ENCODE assay signal across 19 cellular contexts in the genomic region with DNA sequence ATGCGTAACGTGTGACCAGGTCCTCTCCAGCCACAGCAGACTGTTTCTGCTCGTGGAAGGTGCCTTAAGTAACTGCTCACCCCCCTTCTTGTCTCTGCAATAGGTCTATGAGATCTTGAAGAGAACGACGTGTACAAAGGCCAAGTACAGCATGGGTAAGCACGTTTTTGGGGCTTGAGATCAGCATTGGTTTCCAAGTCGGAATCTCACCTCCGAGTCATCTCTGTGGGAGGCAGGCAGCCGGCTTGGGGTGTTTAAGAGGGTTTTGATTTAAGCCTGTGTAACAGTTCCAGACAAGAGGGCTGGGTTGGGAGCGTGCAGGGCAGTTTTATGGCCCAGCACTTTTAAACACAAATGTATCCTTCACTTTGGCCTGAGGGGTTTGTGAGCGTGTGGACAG. TPM values are rescaled to one million over a fixed set of nuclear protein-coding genes. Genes with fewer than 3 reads are reported as not detected.
DNase-seq lines count a peak whose midpoint lies in the region; ATAC-seq and TF ChIP-seq lines count a peak whose summit lies in the region.
"Had no signal": no experiment of that assay in that cellular context is flagged by ENCODE, and none has a peak within 500 bp of the region (broad histone marks: within the 10 kb centered on the region; RNA-seq: fewer than 3 reads in every experiment).

No MANE protein-coding gene starts in this region.

- no peak overlapping the region for H3K4me3 Mint-ChIP-seq in T-cell
- no peak overlapping the region for H3K4me3 Mint-ChIP-seq in activated CD4-positive, alpha-beta T cell treated with anti-CD3 and anti-CD28 coated beads, Interleukin-2, amount 10 ng/mL, durations not matched to agents 7 days and 5 days
- H3K4me3 Mint-ChIP-seq: activated T-helper 17 cell treated with anti-CD3 and anti-CD28 coated beads, Interleukin-2, amount 50 U/mL, for 72 hours; CD4-positive, alpha-beta T cell; naive thymus-derived CD8-positive, alpha-beta T cell; T-helper 1 cell treated with Interleukin-12 subunit alpha and Interleukin-12 subunit beta and Interleukin-4 antibody, amounts not matched to agents 30 μg/mL and 1 μg/mL, for 36 hours had no signal

- CTCF ChIA-PET in HEK293T (lab: Yijun Ruan, JAX) (no interaction called here), T-cell (lab: Charles Lee) (no interaction called here)
- CTCF ChIA-PET in activated CD4-positive, alpha-beta T cell treated with anti-CD3 and anti-CD28 coated beads, Interleukin-2, amount 10 ng/mL, durations not matched to agents 7 days and 5 days (lab: Charles Lee): no interaction called here

- H3K4me1 Mint-ChIP-seq in T-cell: peaks cover 5 to 12% (median 7%) of the 10 kb centered on the region in 3 donors
- H3K4me1 Mint-ChIP-seq in activated CD4-positive, alpha-beta T cell treated with anti-CD3 and anti-CD28 coated beads, Interleukin-2, amount 10 ng/mL, durations not matched to agents 7 days and 5 days: no peaks in the 10 kb centered on the region

- TF ChIP-seq POLR2A in transverse colon (IDR thresholded peaks at IDR 0.05): no peak

- no peak overlapping the region for H2AK5ac ChIP-seq in mesenchymal stem cell (ENCODE audit: low read length, severe bottlenecking)

- 17% methylated on average over 10 of the region's 11 CpGs for WGBS in mesenchymal stem cell
- WGBS in transverse colon (ENCODE audit: low coverage in 1 of 2), 2 donors: 40 to 47% methylated on average over 2 to 11 of the region's 11 CpGs

- H3K9ac ChIP-seq in mesenchymal stem cell (ENCODE audit: low read length): no peak overlapping the region

- intact Hi-C loops in transverse colon (cut with DNase I; ENCODE audit: low total_unique reads): no loop called here

- no peak overlapping the region for H2BK15ac ChIP-seq in mesenchymal stem cell (ENCODE audit: low read depth, poor library complexity, severe bottlenecking)

- peaks cover 24 to 56% of the 10 kb centered on the region in 2 experiments for H3K27me3 ChIP-seq in mesenchymal stem cell (ENCODE audit: control insufficient read depth in 1 of 2, insufficient read depth in 1 of 2, low read length in 2 of 2)
- peaks cover 3% of the 10 kb centered on the region for H3K27me3 ChIP-seq in transverse colon
- H3K27me3 ChIP-seq: upper lobe of left lung had no signal

- H3K4me2 ChIP-seq in mesenchymal stem cell (ENCODE audit: low read length, poor library complexity, severe bottlenecking): no peak overlapping the region

- H3K23ac ChIP-seq in mesenchymal stem cell (ENCODE audit: low read length in 2 of 2): no peak overlapping the region

- H2BK5ac ChIP-seq in mesenchymal stem cell (ENCODE audit: low read depth, low read length, poor library complexity, severe bottlenecking): no peak overlapping the region

- TF ChIP-seq EP300 in transverse colon (IDR thresholded peaks at IDR 0.05; ENCODE audit: low read depth): peak; percentile 65

- peak overlapping the region in 1 of 2 experiments; percentile 48 for H3K14ac ChIP-seq in mesenchymal stem cell (ENCODE audit: low read length in 2 of 2)

- no peaks in the 10 kb centered on the region for H3K36me3 ChIP-seq in mesenchymal stem cell (ENCODE audit: control insufficient read depth in 1 of 2, insufficient read depth in 2 of 2, low read depth in 1 of 2, low read length in 2 of 2)
- H3K36me3 ChIP-seq in transverse colon: no peaks in the 10 kb centered on the region
- H3K36me3 ChIP-seq: upper lobe of left lung had no signal

- H3K27ac ChIP-seq in mesenchymal stem cell (ENCODE audit: low read length, poor library complexity, severe bottlenecking): peak overlapping the region; percentile 4
- H3K27ac ChIP-seq in transverse colon: peak overlapping the region; percentile 17 to 72 (median 48)
- H3K27ac ChIP-seq: upper lobe of left lung had no signal

- no peaks in the 10 kb centered on the region for H3K79me1 ChIP-seq in mesenchymal stem cell (replicated peaks; ENCODE audit: low read length, poor library complexity, severe bottlenecking)

- no peak overlapping the region for H4K91ac ChIP-seq in mesenchymal stem cell (ENCODE audit: low read length)

- no peaks in the 10 kb centered on the region for H3K9me3 Mint-ChIP-seq in T-cell
- no peaks in the 10 kb centered on the region for H3K9me3 Mint-ChIP-seq in activated CD4-positive, alpha-beta T cell treated with anti-CD3 and anti-CD28 coated beads, Interleukin-2, amount 10 ng/mL, durations not matched to agents 7 days and 5 days
- H3K9me3 Mint-ChIP-seq: activated T-helper 17 cell treated with anti-CD3 and anti-CD28 coated beads, Interleukin-2, amount 50 U/mL, for 72 hours; CD4-positive, alpha-beta T cell; naive thymus-derived CD8-positive, alpha-beta T cell; T-helper 1 cell treated with Interleukin-12 subunit alpha and Interleukin-12 subunit beta and Interleukin-4 antibody, amounts not matched to agents 30 μg/mL and 1 μg/mL, for 36 hours had no signal

- no peaks in the 10 kb centered on the region for H3K36me3 Mint-ChIP-seq in T-cell
- H3K36me3 Mint-ChIP-seq in activated CD4-positive, alpha-beta T cell treated with anti-CD3 and anti-CD28 coated beads, Interleukin-2, amount 10 ng/mL, durations not matched to agents 7 days and 5 days (ENCODE audit: low read depth): no peaks in the 10 kb centered on the region
- H3K36me3 Mint-ChIP-seq: naive thymus-derived CD8-positive, alpha-beta T cell had no signal

- H3K27ac Mint-ChIP-seq in T-cell: no peak overlapping the region
- H3K27ac Mint-ChIP-seq in activated CD4-positive, alpha-beta T cell treated with anti-CD3 and anti-CD28 coated beads, Interleukin-2, amount 10 ng/mL, durations not matched to agents 7 days and 5 days: no peak overlapping the region
- H3K27ac Mint-ChIP-seq: activated T-helper 17 cell treated with anti-CD3 and anti-CD28 coated beads, Interleukin-2, amount 50 U/mL, for 72 hours; CD4-positive, alpha-beta T cell; naive thymus-derived CD8-positive, alpha-beta T cell; T-helper 1 cell treated with Interleukin-12 subunit alpha and Interleukin-12 subunit beta and Interleukin-4 antibody, amounts not matched to agents 30 μg/mL and 1 μg/mL, for 36 hours had no signal

- H2BK12ac ChIP-seq in mesenchymal stem cell (ENCODE audit: low read length in 2 of 2): no peak overlapping the region

- H4K8ac ChIP-seq in mesenchymal stem cell (ENCODE audit: low read length): no peak overlapping the region

- peaks cover 43% of the 10 kb centered on the region for H3K4me1 ChIP-seq in mesenchymal stem cell (ENCODE audit: control insufficient read depth, insufficient read depth, low read depth, low read length)
- H3K4me1 ChIP-seq in transverse colon: peaks cover 0 to 23% (median 6%) of the 10 kb centered on the region in 4 donors

- no peak overlapping the region for H3K4ac ChIP-seq in mesenchymal stem cell (ENCODE audit: low read depth in 1 of 2, low read length in 2 of 2)

- POLR2A ChIA-PET in HEK293T (lab: Yijun Ruan, JAX): no interaction called here
- POLR2A ChIA-PET in T-cell (lab: Charles Lee): no interaction called here
- POLR2A ChIA-PET in activated CD4-positive, alpha-beta T cell treated with anti-CD3 and anti-CD28 coated beads, Interleukin-2, amount 10 ng/mL, durations not matched to agents 7 days and 5 days (lab: Charles Lee): no interaction called here

- DNase-seq in HEK293T (ENCODE audit: extremely low spot score): no peak
- DNase-seq in choroid plexus epithelial cell (ENCODE audit: low read depth): peak; percentile 50
- peak; percentile 47 for DNase-seq in mesenchymal stem cell
- DNase-seq in transverse colon: no peak
- DNase-seq in NCI-H2171 (lab: John Stamatoyannopoulos, UW): no peak
- no peak for DNase-seq in T-cell
- no peak for DNase-seq in activated CD4-positive, alpha-beta T cell treated with anti-CD3 and anti-CD28 coated beads, Interleukin-2, amount 10 ng/mL, durations not matched to agents 7 days and 5 days
- DNase-seq: CD4-positive, alpha-beta T cell; DMS79 treated with DMSO at 0.1 percent for 48 hours; HCEC 1CT; naive thymus-derived CD8-positive, alpha-beta T cell; NCI-H446; Right ventricle myocardium superior; stimulated activated naive CD4-positive, alpha-beta T cell had no signal

- H3K9me3 ChIP-seq in mesenchymal stem cell (ENCODE audit: control insufficient read depth, low read length): no peaks in the 10 kb centered on the region
- no peaks in the 10 kb centered on the region for H3K9me3 ChIP-seq in transverse colon
- H3K9me3 ChIP-seq: upper lobe of left lung had no signal

- H3K4me3 ChIP-seq in choroid plexus epithelial cell (ENCODE audit: low read depth, low read length) (no peak overlapping the region), mesenchymal stem cell (ENCODE audit: insufficient read depth in 1 of 2, low read depth in 1 of 2, low read length in 2 of 2) (no peak overlapping the region), transverse colon (no peak overlapping the region)
- H3K4me3 ChIP-seq: upper lobe of left lung had no signal

- peaks cover 8 to 25% of the 10 kb centered on the region in 2 donors for H3K27me3 Mint-ChIP-seq in T-cell
- no peaks in the 10 kb centered on the region for H3K27me3 Mint-ChIP-seq in activated CD4-positive, alpha-beta T cell treated with anti-CD3 and anti-CD28 coated beads, Interleukin-2, amount 10 ng/mL, durations not matched to agents 7 days and 5 days

- ATAC-seq in T-cell (replicated peaks in 1 of 4): no peak
- ATAC-seq in HG03175 (IDR thresholded peaks at IDR 0.05; ENCODE audit: unreplicated experiment): no peak
- ATAC-seq: activated T-helper 17 cell treated with anti-CD3 and anti-CD28 coated beads, Interleukin-2, amount 50 U/mL, for 72 hours; naive thymus-derived CD8-positive, alpha-beta T cell had no signal

- TF ChIP-seq CTCF in choroid plexus epithelial cell (conservative IDR thresholded peaks at IDR 0.05; ENCODE audit: low read depth, low read length) (no peak), transverse colon (IDR thresholded peaks at IDR 0.05) (no peak)

- H2BK120ac ChIP-seq in mesenchymal stem cell (ENCODE audit: low read depth, low read length): no peak overlapping the region

- in situ Hi-C loops in transverse colon (cut with MboI; ENCODE audit: low pct_ligation_motif_present in 1 of 4, low pct_unique_long_range_greater_than_20kb in 1 of 4, low sequenced_read_pairs in 3 of 4): no loop called here

- no peak overlapping the region for H3K18ac ChIP-seq in mesenchymal stem cell (ENCODE audit: low read depth in 1 of 2, low read length in 2 of 2)

- no peak overlapping the region for H2AFZ ChIP-seq in mesenchymal stem cell (ENCODE audit: low read depth, low read length)

TF ChIP-seq in HEK293T, 16 proteins besides CTCF, POLR2A, EP300 and RAD21:
- TF ChIP-seq ARNT (IDR thresholded peaks at IDR 0.05) (0 out of 2 replicates have a peak, but pooled peaks have one; percentile 24), HDGF (IDR thresholded peaks at IDR 0.05; ENCODE audit: borderline replicate concordance) (no peak)

RNA-seq across cellular contexts. Expression of a gene that starts 30.1 kb away (rescaled TPM):
- polyA plus RNA-seq in mesenchymal stem cell (2013, experiment 1 of 2): 0.70 TPM
- polyA plus RNA-seq in mesenchymal stem cell (2013, experiment 2 of 2): 0.52 TPM
- 10 to 100 TPM in 2 of 4 donors, 1 to 10 TPM in 2; 7.9 to 20.9 (median 11.3) TPM for total RNA-seq in transverse colon
- under 1 TPM in 3 of 5 donors, not detected in 2; 0.19 to 0.38 (median 0.33) TPM for total RNA-seq in T-cell
- not detected for total RNA-seq in activated CD4-positive, alpha-beta T cell treated with anti-CD3 and anti-CD28 coated beads, Interleukin-2, amount 10 ng/mL, durations not matched to agents 7 days and 5 days
- total RNA-seq: activated CD8-positive, alpha-beta memory T cell treated with anti-CD3 and anti-CD28 coated beads for 36 hours; CD4-positive, alpha-beta T cell; naive thymus-derived CD8-positive, alpha-beta T cell had no signal
- polyA plus RNA-seq: naive thymus-derived CD8-positive, alpha-beta T cell had no signal

Comparison
In these comparisons a context has a peak if more than half of its experiments do, and no peak if none do; other contexts are left out.
1. DNase-seq: peak in choroid plexus epithelial cell (single experiment) and mesenchymal stem cell (single experiment); none in HEK293T (single experiment), transverse colon (single experiment), NCI-H2171 (single experiment), T-cell (0 of 34) and activated CD4-positive, alpha-beta T cell treated with anti-CD3 and anti-CD28 coated beads, Interleukin-2, amount 10 ng/mL, durations not matched to agents 7 days and 5 days (single experiment).
2. RNA of a gene that starts 30.1 kb away (total RNA-seq): 7.9 to 20.9 TPM in transverse colon; 0.19 to 0.38 TPM in T-cell and not detected in activated CD4-positive, alpha-beta T cell treated with anti-CD3 and anti-CD28 coated beads, Interleukin-2, amount 10 ng/mL, durations not matched to agents 7 days and 5 days; every median in the first group is over 4 times any median in the second.